Comparison of ENCODE assay signal across 1 cellular context in genomic region chr11:19232910-19233503, GRCh38.
TF ChIP-seq lines count a peak whose summit lies in the region.

No MANE protein-coding gene starts in this region.

TF ChIP-seq in GM12878, 131 proteins besides CTCF, POLR2A, EP300 and RAD21:
- no peak for TF ChIP-seq RBBP5 (conservative IDR thresholded peaks at IDR 0.05)
- TF ChIP-seq E4F1 (IDR thresholded peaks at IDR 0.05; ENCODE audit: borderline replicate concordance, partially characterized antibody) = no peak
- TF ChIP-seq NR2F1 (conservative IDR thresholded peaks at IDR 0.05) = no peak
- no peak for TF ChIP-seq RELB (IDR thresholded peaks at IDR 0.05; ENCODE audit: low read depth)
